11 cellular contexts compared by ENCODE assay signal in genomic region chr2:185578293-185578692, GRCh38.
"Had no signal": no experiment of that assay in that cellular context is flagged by ENCODE, and none has a peak within 500 bp of the region (broad histone marks: within the 10 kb centered on the region; RNA-seq: fewer than 3 reads in every experiment).

No MANE protein-coding gene starts in this region.

- H3K9me3 ChIP-seq: gastrocnemius medialis, thoracic aorta had no signal

- H3K4me3 ChIP-seq: coronary artery, gastrocnemius medialis, thoracic aorta had no signal

- H3K4me1 ChIP-seq: gastrocnemius medialis had no signal

- H3K36me3 Mint-ChIP-seq: activated naive CD4-positive, alpha-beta T cell treated with anti-CD3 and anti-CD28 coated beads, Interleukin-2, amount 10 ng/mL, durations not matched to agents 7 days and 5 days had no signal

- H3K4me3 Mint-ChIP-seq: activated naive CD4-positive, alpha-beta T cell treated with anti-CD3 and anti-CD28 coated beads, Interleukin-2, amount 10 ng/mL, durations not matched to agents 7 days and 5 days; activated T-helper 1 cell treated with anti-CD3 and anti-CD28 coated beads, Interleukin-12 subunit alpha, Interleukin-12 subunit beta, Interleukin-2, Interleukin-4 antibody, amounts not matched to agents 30 ng/mL and 10 ng/mL and 1 ng/mL, durations not matched to agents 14 hours and 24 hours and 36 hours; stimulated activated naive CD8-positive, alpha-beta T cell treated with anti-CD3 and anti-CD28 coated beads, Interleukin-15, amount 100 ng/mL, for 72 hours had no signal

- H3K4me1 Mint-ChIP-seq: activated naive CD4-positive, alpha-beta T cell treated with anti-CD3 and anti-CD28 coated beads, Interleukin-2, amount 10 ng/mL, durations not matched to agents 7 days and 5 days; stimulated activated naive CD8-positive, alpha-beta T cell treated with anti-CD3 and anti-CD28 coated beads, Interleukin-15, amount 100 ng/mL, for 72 hours had no signal

- ATAC-seq: gastrocnemius medialis; stimulated activated naive CD8-positive, alpha-beta T cell treated with anti-CD3 and anti-CD28 coated beads, Interleukin-15, amount 100 ng/mL, for 72 hours had no signal

- H3K9me3 Mint-ChIP-seq: activated T-helper 1 cell treated with anti-CD3 and anti-CD28 coated beads, Interleukin-12 subunit alpha, Interleukin-12 subunit beta, Interleukin-2, Interleukin-4 antibody, amounts not matched to agents 30 ng/mL and 10 ng/mL and 1 ng/mL, durations not matched to agents 14 hours and 24 hours and 36 hours had no signal

- H3K27me3 ChIP-seq: gastrocnemius medialis had no signal

- H3K27ac Mint-ChIP-seq: activated naive CD4-positive, alpha-beta T cell treated with anti-CD3 and anti-CD28 coated beads, Interleukin-2, amount 10 ng/mL, durations not matched to agents 7 days and 5 days; activated T-helper 1 cell treated with anti-CD3 and anti-CD28 coated beads, Interleukin-12 subunit alpha, Interleukin-12 subunit beta, Interleukin-2, Interleukin-4 antibody, amounts not matched to agents 30 ng/mL and 10 ng/mL and 1 ng/mL, durations not matched to agents 14 hours and 24 hours and 36 hours; stimulated activated naive CD8-positive, alpha-beta T cell treated with anti-CD3 and anti-CD28 coated beads, Interleukin-15, amount 100 ng/mL, for 72 hours had no signal

- DNase-seq: activated CD4-positive, alpha-beta T cell treated with anti-CD3 and anti-CD28 coated beads for 48 hours; activated naive CD4-positive, alpha-beta T cell treated with anti-CD3 and anti-CD28 coated beads, Interleukin-2, amount 10 ng/mL, durations not matched to agents 7 days and 5 days; caudate nucleus; effector CD4-positive, alpha-beta T cell; gastrocnemius medialis; kidney; stimulated activated CD4-positive, alpha-beta T cell treated with anti-CD3 and anti-CD28 coated beads, Interleukin-4, amount 100 ng/mL, for 24 hours; stimulated activated naive CD8-positive, alpha-beta T cell treated with anti-CD3 and anti-CD28 coated beads, Interleukin-15, amount 100 ng/mL, for 72 hours had no signal

- H3K36me3 ChIP-seq: gastrocnemius medialis, thoracic aorta had no signal

- H3K27me3 Mint-ChIP-seq: activated naive CD4-positive, alpha-beta T cell treated with anti-CD3 and anti-CD28 coated beads, Interleukin-2, amount 10 ng/mL, durations not matched to agents 7 days and 5 days; stimulated activated naive CD8-positive, alpha-beta T cell treated with anti-CD3 and anti-CD28 coated beads, Interleukin-15, amount 100 ng/mL, for 72 hours had no signal

- H3K27ac ChIP-seq: coronary artery, gastrocnemius medialis, thoracic aorta had no signal
